ENCODE assay signal across 30 cellular contexts in the genomic region with DNA sequence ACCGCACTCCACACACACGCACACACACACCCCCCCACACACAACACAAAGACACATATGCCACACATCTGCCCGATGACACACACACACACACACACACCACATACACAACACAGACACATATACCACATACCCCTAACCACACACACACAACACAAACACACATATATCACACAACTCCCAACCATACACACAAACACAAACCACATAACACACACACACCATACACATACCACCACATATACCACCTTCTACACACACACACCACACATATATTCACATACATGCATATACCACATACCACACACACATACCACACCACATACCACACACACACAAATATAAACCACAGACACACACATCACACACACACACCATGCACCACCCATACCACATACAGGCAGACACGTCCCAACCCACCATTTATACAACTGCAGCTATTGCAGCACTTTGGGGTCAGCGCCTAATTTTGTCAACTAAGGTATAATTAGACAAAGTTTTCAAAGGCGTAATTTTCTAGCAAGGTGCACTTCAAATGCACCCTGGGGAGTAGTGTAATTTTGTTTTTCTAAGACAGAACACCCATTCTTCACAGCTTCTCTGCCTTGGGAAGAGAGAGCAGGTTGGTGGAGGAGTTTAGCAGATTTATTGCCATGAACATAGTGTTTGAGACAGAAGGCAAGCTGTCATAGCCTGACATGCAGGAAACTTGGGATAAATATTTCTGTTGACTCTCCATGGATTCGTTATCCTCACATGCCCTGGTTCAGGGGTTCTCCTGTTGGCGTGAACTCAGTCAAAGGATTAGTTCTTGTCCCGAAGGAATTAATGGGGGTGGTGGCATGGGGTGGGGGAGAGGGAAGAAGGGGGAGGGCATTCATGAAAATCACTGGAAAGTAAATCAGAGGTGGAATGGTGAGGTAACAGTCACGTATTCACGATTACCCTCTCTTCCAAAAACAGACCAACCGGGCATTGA.
DNase-seq lines count a peak whose midpoint lies in the region; ATAC-seq, FAIRE-seq and TF ChIP-seq lines count a peak whose summit lies in the region.
"Had no signal": no experiment of that assay in that cellular context is flagged by ENCODE, and none has a peak within 500 bp of the region (broad histone marks: within the 10 kb centered on the region; RNA-seq: fewer than 3 reads in every experiment).

No MANE protein-coding gene starts in this region.

- no peak for TF ChIP-seq RAD21 in A549 (conservative IDR thresholded peaks at IDR 0.05 in 1 of 2, IDR thresholded peaks at IDR 0.05 in 1 of 2)

- no peak overlapping the region for H3K27ac ChIP-seq in A549
- H3K27ac ChIP-seq in Peyer's patch = no peak overlapping the region
- no peak overlapping the region for H3K27ac ChIP-seq in left ventricle myocardium inferior (replicated peaks)
- H3K27ac ChIP-seq: colonic mucosa, gastroesophageal sphincter, ovary, suprapubic skin had no signal

- H3K9me3 ChIP-seq in A549 = no peaks in the 10 kb centered on the region
- H3K9me3 ChIP-seq in Peyer's patch = no peaks in the 10 kb centered on the region
- H3K9me3 ChIP-seq in left ventricle myocardium inferior (replicated peaks) = no peaks in the 10 kb centered on the region
- H3K9me3 ChIP-seq: colonic mucosa, gastroesophageal sphincter, ovary, suprapubic skin had no signal

- DNase-seq in A549 (ENCODE audit: low read depth in 1 of 2, low spot score in 1 of 2) (no peak), Ammon's horn (ENCODE audit: low spot score) (peak; percentile 32), NCI-H2171 (lab: John Stamatoyannopoulos, UW) (peak; percentile 40), bronchial epithelial cell (ENCODE audit: low read depth) (no peak), Peyer's patch (no peak), left ventricle myocardium inferior (no peak), omental fat pad (ENCODE audit: low spot score) (no peak)
- DNase-seq: activated CD4-positive, alpha-beta T cell treated with anti-CD3 and anti-CD28 coated beads for 4 hours; activated CD8-positive, alpha-beta memory T cell treated with anti-CD3 and anti-CD28 coated beads for 24 hours; activated T-cell treated with anti-CD3 and anti-CD28 coated beads for 4 hours; aorta; Calu3; colonic mucosa; DND-41; effector CD4-positive, alpha-beta T cell; GF-D8; GOT3; hippocampal formation; MM.1S; NCI-H2107; NCI-H524; ovary; SHP77; small intestine; stimulated activated naive CD4-positive, alpha-beta T cell had no signal

- H3K4me3 ChIP-seq in A549 (no peak overlapping the region), bronchial epithelial cell (ENCODE audit: low read depth, low read length) (no peak overlapping the region), Peyer's patch (no peak overlapping the region), left ventricle myocardium inferior (no peak overlapping the region)
- H3K4me3 ChIP-seq: colonic mucosa, gastroesophageal sphincter, ovary, suprapubic skin had no signal

- no peak for TF ChIP-seq EP300 in A549 (IDR thresholded peaks at IDR 0.05)

- FAIRE-seq in A549 (lab: Jason Lieb, UNC) (no peak), bronchial epithelial cell (lab: Jason Lieb, UNC) (peak; percentile 52)
- FAIRE-seq: small intestine had no signal

- WGBS in A549 (ENCODE audit: missing lambda C conversion rate) = 39% methylated on average over 12 of the region's 12 CpGs

- H3K27me3 ChIP-seq in bronchial epithelial cell (ENCODE audit: control insufficient read depth, insufficient read depth, low read length) (no peaks in the 10 kb centered on the region), Peyer's patch (no peaks in the 10 kb centered on the region), left ventricle myocardium inferior (ENCODE audit: low read depth) (no peaks in the 10 kb centered on the region)
- H3K27me3 ChIP-seq: colonic mucosa, gastroesophageal sphincter, ovary, suprapubic skin had no signal

- H3K4me1 ChIP-seq in A549 (no peaks in the 10 kb centered on the region), Peyer's patch (no peaks in the 10 kb centered on the region), left ventricle myocardium inferior (no peaks in the 10 kb centered on the region)
- H3K4me1 ChIP-seq: colonic mucosa, gastroesophageal sphincter had no signal

- H3K4me2 ChIP-seq in A549 = no peak overlapping the region

- ATAC-seq in A549 = no peak
- no peak for ATAC-seq in GM18858 (IDR thresholded peaks at IDR 0.05; ENCODE audit: unreplicated experiment)
- ATAC-seq in omental fat pad (ENCODE audit: low FRiP score) = no peak
- ATAC-seq: gastroesophageal sphincter; natural killer cell treated with Interleukin-12 subunit alpha and Interleukin-12 subunit beta and Interleukin-15 and Interleukin-18, amount 100 ng/mL, for 72 hours; Panc1 had no signal

- TF ChIP-seq CTCF in A549 (IDR thresholded peaks at IDR 0.05) (no peak), bronchial epithelial cell (IDR thresholded peaks at IDR 0.05; ENCODE audit: insufficient read depth, low read length, severe bottlenecking) (no peak), Peyer's patch (IDR thresholded peaks at IDR 0.05) (no peak), left ventricle myocardium inferior (IDR thresholded peaks at IDR 0.05; ENCODE audit: borderline replicate concordance) (no peak), omental fat pad (IDR thresholded peaks at IDR 0.05) (no peak)

- H3K36me3 ChIP-seq in bronchial epithelial cell (ENCODE audit: control insufficient read depth, insufficient read depth, low read length) (no peaks in the 10 kb centered on the region), Peyer's patch (no peaks in the 10 kb centered on the region), left ventricle myocardium inferior (no peaks in the 10 kb centered on the region)
- H3K36me3 ChIP-seq: colonic mucosa, gastroesophageal sphincter, ovary, suprapubic skin had no signal

- intact Hi-C loops in left ventricle myocardium inferior (cut with micrococcal nuclease) = no loop called here

- TF ChIP-seq POLR2A in A549 (IDR thresholded peaks at IDR 0.05; ENCODE audit: low read length) (no peak), Peyer's patch (IDR thresholded peaks at IDR 0.05) (no peak)

- CTCF ChIA-PET in A549 (lab: Yijun Ruan, JAX) = no interaction called here

- POLR2A ChIA-PET in A549 (lab: Yijun Ruan, JAX) = no interaction called here

TF ChIP-seq in A549, 52 proteins besides CTCF, POLR2A, EP300 and RAD21:
- TF ChIP-seq TFCP2L1 (CRISPR knock-in tag; IDR thresholded peaks at IDR 0.05) (no peak), MAFK (IDR thresholded peaks at IDR 0.05; ENCODE audit: partially characterized antibody) (peak; percentile 27), SMC3 (IDR thresholded peaks at IDR 0.05) (no peak)

Comparison
In these comparisons a context has a peak if more than half of its experiments do, and no peak if none do; other contexts are left out.
1. DNase-seq: peak in Ammon's horn (single experiment) and NCI-H2171 (single experiment); none in A549 (0 of 2), bronchial epithelial cell (single experiment), Peyer's patch (0 of 3), left ventricle myocardium inferior (single experiment) and omental fat pad (single experiment).